In genomic region chr10:6296456-6297214, GRCh38 we compare ENCODE assay signal across 17 cellular contexts.
A peak's percentile ranks its signal among the peaks of the same experiment; 100 is the strongest.
DNase-seq lines count a peak whose midpoint lies in the region; ATAC-seq, FAIRE-seq and TF ChIP-seq lines count a peak whose summit lies in the region.
"Had no signal": no experiment of that assay in that cellular context is flagged by ENCODE, and none has a peak within 500 bp of the region (broad histone marks: within the 10 kb centered on the region; RNA-seq: fewer than 3 reads in every experiment).

No MANE protein-coding gene starts in this region.

- no peaks in the 10 kb centered on the region for H3K27me3 Mint-ChIP-seq in activated CD4-positive, alpha-beta memory T cell treated with anti-CD3 and anti-CD28 coated beads for 36 hours
- H3K27me3 Mint-ChIP-seq in activated CD4-positive, alpha-beta memory T cell treated with anti-CD3 and anti-CD28 coated beads, Interleukin-2, amount 10 ng/mL, durations not matched to agents 7 days and 5 days, result no peaks in the 10 kb centered on the region

- peak; percentile 29 for DNase-seq in activated CD4-positive, alpha-beta memory T cell treated with anti-CD3 and anti-CD28 coated beads for 36 hours
- no peak for DNase-seq in activated CD4-positive, alpha-beta memory T cell treated with anti-CD3 and anti-CD28 coated beads, Interleukin-2, amount 10 ng/mL, durations not matched to agents 7 days and 5 days
- DNase-seq in GM12878 (ENCODE audit: low read depth, low spot score), result no peak
- DNase-seq in lower lobe of right lung, result no peak
- no peak for DNase-seq in tibial artery
- no peak for DNase-seq in SK-N-DZ (ENCODE audit: low spot score)
- no peak for DNase-seq in Right ventricle myocardium superior
- DNase-seq: ACHN; effector CD4-positive, alpha-beta T cell; foreskin keratinocyte; HFFc6; NCI-H2171; substantia nigra had no signal

- RAD21 ChIA-PET in GM12878 (lab: Charles Lee; ENCODE audit: unreplicated experiment), result interaction anchor here (0.9 to 7.2 kb wide), 12 partner anchors 8 to 239 kb away, joined by 3 to 71 read pairs (median 10); no protein-coding TSS in a partner anchor

- H3K27ac ChIP-seq in GM12878 (ENCODE audit: control insufficient read depth, insufficient read depth) (no peak overlapping the region; the same call in 1 of the 2 replicates), lower lobe of right lung (peak overlapping the region; percentile 41), tibial artery (peak overlapping the region; percentile 71 to 73)
- H3K27ac ChIP-seq: foreskin keratinocyte, right lobe of liver, SJSA1 had no signal

- no peak overlapping the region for H3K9ac ChIP-seq in GM12878 (ENCODE audit: control insufficient read depth, insufficient read depth, low read length)

- TF ChIP-seq CTCF in GM12878 (IDR thresholded peaks at IDR 0.05 in 2 of 3, conservative IDR thresholded peaks at IDR 0.05 in 1 of 3; ENCODE audit: control insufficient read depth in 2 of 3, extremely low read depth in 1 of 3, insufficient read depth in 1 of 3, low read depth in 3 of 3, low read length in 3 of 3) (no peak), lower lobe of right lung (IDR thresholded peaks at IDR 0.05) (no peak), tibial artery (IDR thresholded peaks at IDR 0.05) (no peak)

- no TSS peak for BruUV-seq in GM12878 (replicated peaks; lab: Mats Ljungman, UMichigan)

- CTCF ChIA-PET in activated CD4-positive, alpha-beta memory T cell treated with anti-CD3 and anti-CD28 coated beads for 36 hours (lab: Charles Lee), result interaction anchor here (1.6 kb wide), 1 partner anchor 94 kb away, joined by 5 read pairs; the partner anchor contains the start of gene PFKFB3
- CTCF ChIA-PET in activated CD4-positive, alpha-beta memory T cell treated with anti-CD3 and anti-CD28 coated beads, Interleukin-2, amount 10 ng/mL, durations not matched to agents 7 days and 5 days (lab: Charles Lee), result no interaction called here
- CTCF ChIA-PET in GM12878 (lab: Yijun Ruan, JAX), result interaction anchor here (0.9 to 1.9 kb wide), 11 partner anchors 9 to 160 kb away, joined by 3 to 12 read pairs (median 6); partner anchors contain the start of gene PFKFB3

- no peak overlapping the region for H3K4me3 ChIP-seq in GM12878
- no peak overlapping the region for H3K4me3 ChIP-seq in lower lobe of right lung
- H3K4me3 ChIP-seq in tibial artery, result no peak overlapping the region
- H3K4me3 ChIP-seq: right lobe of liver, SJSA1 had no signal

- no peaks in the 10 kb centered on the region for H4K20me1 ChIP-seq in GM12878 (ENCODE audit: control insufficient read depth, insufficient read depth)

- H3K27me3 ChIP-seq in GM12878 (replicated peaks in 1 of 2; ENCODE audit: control insufficient read depth in 2 of 2, insufficient read depth in 2 of 2, low read length in 1 of 2) (no peaks in the 10 kb centered on the region), lower lobe of right lung (ENCODE audit: low read depth) (no peaks in the 10 kb centered on the region), tibial artery (no peaks in the 10 kb centered on the region)
- H3K27me3 ChIP-seq: foreskin keratinocyte, right lobe of liver, SJSA1 had no signal

- H3K36me3 ChIP-seq in GM12878 (ENCODE audit: control insufficient read depth in 2 of 2, insufficient read depth in 2 of 2, low read length in 1 of 2) (no peaks in the 10 kb centered on the region), lower lobe of right lung (no peaks in the 10 kb centered on the region), tibial artery (no peaks in the 10 kb centered on the region)
- H3K36me3 ChIP-seq: right lobe of liver, SJSA1 had no signal

- peak overlapping the region; percentile 93 for H3K27ac Mint-ChIP-seq in activated CD4-positive, alpha-beta memory T cell treated with anti-CD3 and anti-CD28 coated beads for 36 hours
- H3K27ac Mint-ChIP-seq in activated CD4-positive, alpha-beta memory T cell treated with anti-CD3 and anti-CD28 coated beads, Interleukin-2, amount 10 ng/mL, durations not matched to agents 7 days and 5 days, result no peak overlapping the region
- H3K27ac Mint-ChIP-seq: HFFc6, WTC11 had no signal

- TF ChIP-seq POLR2A in GM12878 (IDR thresholded peaks at IDR 0.05; ENCODE audit: low read depth, low read length), result no peak

- no peak for TF ChIP-seq EP300 in GM12878 (IDR thresholded peaks at IDR 0.05; ENCODE audit: borderline replicate concordance in 1 of 2, control insufficient read depth in 1 of 2, low read depth in 2 of 2, low read length in 2 of 2)

- H2AFZ ChIP-seq in GM12878 (ENCODE audit: control insufficient read depth, low read depth, low read length), result no peak overlapping the region

- H3K36me3 Mint-ChIP-seq in activated CD4-positive, alpha-beta memory T cell treated with anti-CD3 and anti-CD28 coated beads for 36 hours, result peaks cover 27% of the 10 kb centered on the region
- H3K36me3 Mint-ChIP-seq in activated CD4-positive, alpha-beta memory T cell treated with anti-CD3 and anti-CD28 coated beads, Interleukin-2, amount 10 ng/mL, durations not matched to agents 7 days and 5 days (ENCODE audit: low read depth), result peaks cover 26% of the 10 kb centered on the region

- FAIRE-seq in GM12878 (lab: Jason Lieb, UNC), result no peak

- peaks cover 31% of the 10 kb centered on the region for H3K4me1 ChIP-seq in GM12878 (ENCODE audit: control insufficient read depth, insufficient read depth, low read length)
- H3K4me1 ChIP-seq in lower lobe of right lung, result peaks cover 39% of the 10 kb centered on the region
- H3K4me1 ChIP-seq in tibial artery, result peaks cover 0 to 54% (median 37%) of the 10 kb centered on the region in 4 donors
- H3K4me1 ChIP-seq: right lobe of liver had no signal

- no peak overlapping the region for H3K4me2 ChIP-seq in GM12878 (ENCODE audit: control insufficient read depth, insufficient read depth)

- SMC1A ChIA-PET in GM12878 (lab: Charles Lee; ENCODE audit: uncharacterized antibody, unreplicated experiment), result interaction anchor here (0.6 to 11.0 kb wide), 11 partner anchors 12 to 108 kb away, joined by 3 to 153 read pairs (median 15); no protein-coding TSS in a partner anchor

- H3K9me3 Mint-ChIP-seq in activated CD4-positive, alpha-beta memory T cell treated with anti-CD3 and anti-CD28 coated beads for 36 hours, result peaks cover 9% of the 10 kb centered on the region
- peaks cover 14% of the 10 kb centered on the region for H3K9me3 Mint-ChIP-seq in activated CD4-positive, alpha-beta memory T cell treated with anti-CD3 and anti-CD28 coated beads, Interleukin-2, amount 10 ng/mL, durations not matched to agents 7 days and 5 days
- H3K9me3 Mint-ChIP-seq: HFFc6 had no signal

- POLR2A ChIA-PET in activated CD4-positive, alpha-beta memory T cell treated with anti-CD3 and anti-CD28 coated beads for 36 hours (lab: Charles Lee), result interaction anchor here (0.6 to 1.9 kb wide), 2 partner anchors 15 to 51 kb away, joined by 4 to 11 read pairs; no protein-coding TSS in a partner anchor
- POLR2A ChIA-PET in activated CD4-positive, alpha-beta memory T cell treated with anti-CD3 and anti-CD28 coated beads, Interleukin-2, amount 10 ng/mL, durations not matched to agents 7 days and 5 days (lab: Charles Lee), result no interaction called here
- POLR2A ChIA-PET in GM12878 (lab: Charles Lee), result interaction anchor here (1.0 to 3.1 kb wide), 5 partner anchors 22 to 323 kb away, joined by 3 to 22 read pairs (median 5); no protein-coding TSS in a partner anchor

- WGBS in GM12878 (ENCODE audit: insufficient coverage, insufficient replicate concordance, low lambda C conversion rate, missing lambda C conversion rate), result 35% methylated on average over 6 of the region's 6 CpGs

- no peaks in the 10 kb centered on the region for H3K79me2 ChIP-seq in GM12878 (ENCODE audit: control insufficient read depth, insufficient read depth, low read length)

- intact Hi-C loops in activated CD4-positive, alpha-beta memory T cell treated with anti-CD3 and anti-CD28 coated beads for 36 hours (cut with micrococcal nuclease), result no loop called here
- intact Hi-C loops in GM12878 (cut with micrococcal nuclease; ENCODE audit: unreplicated experiment) (loop anchor here (5.0 kb wide), 1 partner anchor 94 kb away; the partner anchor contains the start of gene PFKFB3), lower lobe of right lung (cut with DNase I) (no loop called here), tibial artery (cut with DNase I; ENCODE audit: low total_unique reads) (no loop called here), Right ventricle myocardium superior (cut with DNase I) (no loop called here)

- H3K9me3 ChIP-seq in GM12878 (replicated peaks; ENCODE audit: control insufficient read depth, insufficient read depth, low read length) (peaks cover 11% of the 10 kb centered on the region; the same call in 2 of the 3 replicates), lower lobe of right lung (no peaks in the 10 kb centered on the region), tibial artery (no peaks in the 10 kb centered on the region)
- H3K9me3 ChIP-seq: right lobe of liver, SJSA1 had no signal

- H3K4me3 Mint-ChIP-seq in activated CD4-positive, alpha-beta memory T cell treated with anti-CD3 and anti-CD28 coated beads for 36 hours, result no peak overlapping the region
- H3K4me3 Mint-ChIP-seq in activated CD4-positive, alpha-beta memory T cell treated with anti-CD3 and anti-CD28 coated beads, Interleukin-2, amount 10 ng/mL, durations not matched to agents 7 days and 5 days, result no peak overlapping the region
- H3K4me3 Mint-ChIP-seq: HFFc6, WTC11 had no signal

- no peak for ATAC-seq in GM12878
- peak in 1 of 2 donors; percentile 8 for ATAC-seq in lower lobe of right lung
- no peak for ATAC-seq in HG03439 (IDR thresholded peaks at IDR 0.05; ENCODE audit: unreplicated experiment)
- no peak for ATAC-seq in Right ventricle myocardium superior (ENCODE audit: poor library complexity)
- ATAC-seq: foreskin keratinocyte, right lobe of liver, WTC11 had no signal

- no peak for TF ChIP-seq RAD21 in GM12878 (IDR thresholded peaks at IDR 0.05; ENCODE audit: insufficient read depth, low read depth, low read length)

- H3K4me1 Mint-ChIP-seq in activated CD4-positive, alpha-beta memory T cell treated with anti-CD3 and anti-CD28 coated beads for 36 hours (ENCODE audit: low read depth), result peaks cover 89% of the 10 kb centered on the region
- H3K4me1 Mint-ChIP-seq in activated CD4-positive, alpha-beta memory T cell treated with anti-CD3 and anti-CD28 coated beads, Interleukin-2, amount 10 ng/mL, durations not matched to agents 7 days and 5 days, result peaks cover 66% of the 10 kb centered on the region

- in situ Hi-C loops in GM12878 (cut with MboI), result no loop called here

TF ChIP-seq in GM12878, 131 proteins besides CTCF, POLR2A, EP300 and RAD21 (continues in another document):
- TF ChIP-seq MLLT1 (IDR thresholded peaks at IDR 0.05) (no peak), KLF5 (IDR thresholded peaks at IDR 0.05; ENCODE audit: partially characterized antibody) (no peak)
